18 cellular contexts compared by ENCODE assay signal in genomic region chr22:41575533-41575932, GRCh38. TPM values are rescaled to one million over a fixed set of nuclear protein-coding genes. Genes with fewer than 3 reads are reported as not detected.
"Had no signal": no experiment of that assay in that cellular context is flagged by ENCODE, and none has a peak within 500 bp of the region (broad histone marks: within the 10 kb centered on the region; RNA-seq: fewer than 3 reads in every experiment).

No MANE protein-coding gene starts in this region.

- H3K27me3 ChIP-seq: brain microvascular endothelial cell, SJCRH30, suprapubic skin, upper lobe of left lung had no signal

- H3K4me3 Mint-ChIP-seq: activated CD4-positive, alpha-beta memory T cell treated with anti-CD3 and anti-CD28 coated beads, Interleukin-2, amount 10 ng/mL, durations not matched to agents 7 days and 5 days; dendritic cell treated with granulocyte-macrophage colony-stimulating factor and Interleukin-4, amounts not matched to agents 40 ng/mL and 50 ng/mL, for 4 days; effector memory CD8-positive, alpha-beta T cell; nephron progenitor cell; stimulated activated naive B cell treated with anti-CD40 and anti-IgM and Interleukin-4, amounts not matched to agents 10 μg/mL and 1 μg/mL and 100 μg/mL, for 72 hours; WTC11 had no signal

- H3K27ac ChIP-seq: brain microvascular endothelial cell, epithelial cell of prostate, SJCRH30, suprapubic skin had no signal

- H3K27me3 Mint-ChIP-seq: activated CD4-positive, alpha-beta memory T cell treated with anti-CD3 and anti-CD28 coated beads, Interleukin-2, amount 10 ng/mL, durations not matched to agents 7 days and 5 days; dendritic cell treated with granulocyte-macrophage colony-stimulating factor and Interleukin-4, amounts not matched to agents 40 ng/mL and 50 ng/mL, for 4 days; effector memory CD8-positive, alpha-beta T cell; stimulated activated naive B cell treated with anti-CD40 and anti-IgM and Interleukin-4, amounts not matched to agents 10 μg/mL and 1 μg/mL and 100 μg/mL, for 72 hours had no signal

- H3K4me1 ChIP-seq: SJCRH30, suprapubic skin, upper lobe of left lung had no signal

- H3K4me1 Mint-ChIP-seq: WTC11 had no signal

- ATAC-seq: activated naive CD4-positive, alpha-beta T cell treated with anti-CD3 and anti-CD28 coated beads, Interleukin-2, amount 50 U/mL, for 72 hours; effector memory CD8-positive, alpha-beta T cell; stimulated activated naive B cell treated with anti-CD40 and anti-IgM and Interleukin-4, amounts not matched to agents 10 μg/mL and 1 μg/mL and 100 μg/mL, for 72 hours; WTC11 had no signal

- H3K9me3 Mint-ChIP-seq: activated CD4-positive, alpha-beta memory T cell treated with anti-CD3 and anti-CD28 coated beads, Interleukin-2, amount 10 ng/mL, durations not matched to agents 7 days and 5 days; activated naive CD4-positive, alpha-beta T cell treated with anti-CD3 and anti-CD28 coated beads, Interleukin-2, amount 50 U/mL, for 72 hours; dendritic cell treated with granulocyte-macrophage colony-stimulating factor and Interleukin-4, amounts not matched to agents 40 ng/mL and 50 ng/mL, for 4 days; effector memory CD8-positive, alpha-beta T cell; nephron progenitor cell; WTC11 had no signal

- H3K27ac Mint-ChIP-seq: activated CD4-positive, alpha-beta memory T cell treated with anti-CD3 and anti-CD28 coated beads, Interleukin-2, amount 10 ng/mL, durations not matched to agents 7 days and 5 days; activated naive CD4-positive, alpha-beta T cell treated with anti-CD3 and anti-CD28 coated beads, Interleukin-2, amount 50 U/mL, for 72 hours; dendritic cell treated with granulocyte-macrophage colony-stimulating factor and Interleukin-4, amounts not matched to agents 40 ng/mL and 50 ng/mL, for 4 days; nephron progenitor cell; stimulated activated naive B cell treated with anti-CD40 and anti-IgM and Interleukin-4, amounts not matched to agents 10 μg/mL and 1 μg/mL and 100 μg/mL, for 72 hours; WTC11 had no signal

- DNase-seq: activated CD4-positive, alpha-beta memory T cell treated with anti-CD3 and anti-CD28 coated beads, Interleukin-2, amount 10 ng/mL, durations not matched to agents 7 days and 5 days; activated CD4-positive, alpha-beta T cell treated with anti-CD3 and anti-CD28 coated beads for 4 hours; activated gamma-delta T cell; activated T-cell treated with anti-CD3 and anti-CD28 coated beads, Interleukin-2, amount 50 U/mL, for 48 hours; brain microvascular endothelial cell; effector memory CD8-positive, alpha-beta T cell; nephron progenitor cell; SJCRH30; stimulated activated CD4-positive, alpha-beta T cell treated with anti-CD3 and anti-CD28 coated beads, Interleukin-4, amount 100 ng/mL, for 1 hour; stimulated activated naive B cell treated with anti-CD40 and anti-IgM and Interleukin-4, amounts not matched to agents 10 μg/mL and 1 μg/mL and 100 μg/mL, for 72 hours; T-helper 2 cell had no signal

- H3K4me3 ChIP-seq: SJCRH30, suprapubic skin, upper lobe of left lung had no signal

- H3K36me3 ChIP-seq: SJCRH30 had no signal

- H3K9me3 ChIP-seq: SJCRH30, suprapubic skin, upper lobe of left lung had no signal

- H3K36me3 Mint-ChIP-seq: activated naive CD4-positive, alpha-beta T cell treated with anti-CD3 and anti-CD28 coated beads, Interleukin-2, amount 50 U/mL, for 72 hours; WTC11 had no signal

RNA-seq across cellular contexts. Expression of gene CSDC2, which starts 14.7 kb away (rescaled TPM):
- total RNA-seq: activated CD4-positive, alpha-beta memory T cell treated with anti-CD3 and anti-CD28 coated beads, Interleukin-2, amount 10 ng/mL, durations not matched to agents 7 days and 5 days; activated naive CD4-positive, alpha-beta T cell treated with anti-CD3 and anti-CD28 coated beads, Interleukin-2, amount 50 U/mL, for 72 hours; pulmonary artery endothelial cell had no signal
